Comparison of ENCODE assay signal across 1 cellular context in genomic region chr5:131223751-131224386, GRCh38.
TF ChIP-seq lines count a peak whose summit lies in the region.

No MANE protein-coding gene starts in this region.

TF ChIP-seq in GM12878, 131 proteins besides CTCF, POLR2A, EP300 and RAD21:
- TF ChIP-seq SMARCA5 (IDR thresholded peaks at IDR 0.05): 0 out of 2 replicates have a peak, but pooled peaks have one; percentile 52
- no peak for TF ChIP-seq POLR2AphosphoS2 (IDR thresholded peaks at IDR 0.05; ENCODE audit: low read depth, low read length)
- TF ChIP-seq TCF7 (IDR thresholded peaks at IDR 0.05; ENCODE audit: borderline replicate concordance): no peak
- TF ChIP-seq WRNIP1 (IDR thresholded peaks at IDR 0.05; ENCODE audit: borderline replicate concordance, low read depth, low read length): no peak
- no peak for TF ChIP-seq CBX5 (IDR thresholded peaks at IDR 0.05; ENCODE audit: low read depth)
- no peak for TF ChIP-seq POLR2AphosphoS5 (IDR thresholded peaks at IDR 0.05; ENCODE audit: low read length)
- 0 out of 2 replicates have a peak, but pooled peaks have one; percentile 9 for TF ChIP-seq PML (IDR thresholded peaks at IDR 0.05; ENCODE audit: low read length)
